1 cellular context compared by ENCODE assay signal in genomic region chr17:38701504-38702165, GRCh38.
TF ChIP-seq lines count a peak whose summit lies in the region.

No MANE protein-coding gene starts in this region.

TF ChIP-seq in K562, 482 proteins besides CTCF, POLR2A, EP300 and RAD21 (continued from another document and continues in another):
- TF ChIP-seq CHD7 (IDR thresholded peaks at IDR 0.05; ENCODE audit: low read depth, low read length) (no peak), ZNF644 (tag; IDR thresholded peaks at IDR 0.05; ENCODE audit: low read depth) (no peak), CCAR2 (IDR thresholded peaks at IDR 0.05; ENCODE audit: low read depth, low read length) (no peak), BCOR (IDR thresholded peaks at IDR 0.05) (no peak), HNRNPLL (IDR thresholded peaks at IDR 0.05; ENCODE audit: low read depth, low read length, poor library complexity, severe bottlenecking) (peak; percentile 50), FOXK2 (conservative IDR thresholded peaks at IDR 0.05 in 1 of 2, IDR thresholded peaks at IDR 0.05 in 1 of 2; ENCODE audit: low read depth in 2 of 2) (no peak), NFIC (IDR thresholded peaks at IDR 0.05) (no peak), HDAC2 (IDR thresholded peaks at IDR 0.05) (no peak; the same call in 1 of the 2 replicates), BRD4 (IDR thresholded peaks at IDR 0.05) (peak; percentile 50; the same call in 1 of the 2 replicates), NFE2L1 (tag; IDR thresholded peaks at IDR 0.05; ENCODE audit: borderline replicate concordance, low read depth) (no peak), CXXC5 (CRISPR knock-in tag; IDR thresholded peaks at IDR 0.05) (no peak), HMG20B (CRISPR knock-in tag; IDR thresholded peaks at IDR 0.05) (peak; percentile 63; the same call in 1 of the 2 replicates), BCL6 (CRISPR knock-in tag; IDR thresholded peaks at IDR 0.05) (no peak), MTA3 (IDR thresholded peaks at IDR 0.05; ENCODE audit: borderline replicate concordance) (no peak; the same call in 1 of the 2 replicates), ZNF707 (CRISPR knock-in tag; conservative IDR thresholded peaks at IDR 0.05) (no peak), ARID3B (CRISPR knock-in tag; IDR thresholded peaks at IDR 0.05; ENCODE audit: borderline replicate concordance) (no peak), SUPT5H (IDR thresholded peaks at IDR 0.05) (no peak), ZNF124 (CRISPR knock-in tag; IDR thresholded peaks at IDR 0.05) (no peak), NR2F6 (CRISPR knock-in tag; IDR thresholded peaks at IDR 0.05) (no peak), C11orf30 (IDR thresholded peaks at IDR 0.05; ENCODE audit: low read depth) (peak; percentile 47), POLR2H (tag; IDR thresholded peaks at IDR 0.05; ENCODE audit: low read depth) (no peak), PRPF4 (IDR thresholded peaks at IDR 0.05; ENCODE audit: insufficient read depth, low read depth, low read length, poor library complexity, severe bottlenecking) (no peak), SMAD4 (CRISPR knock-in tag; conservative IDR thresholded peaks at IDR 0.05) (no peak), PTTG1 (tag; IDR thresholded peaks at IDR 0.05; ENCODE audit: low read depth) (no peak), ZHX1 (conservative IDR thresholded peaks at IDR 0.05; ENCODE audit: low read length) (no peak), ZNF174 (CRISPR knock-in tag; IDR thresholded peaks at IDR 0.05) (no peak), KDM5B (IDR thresholded peaks at IDR 0.05; ENCODE audit: insufficient replicate concordance, low read depth, low read length) (no peak), CHCHD3 (CRISPR knock-in tag; IDR thresholded peaks at IDR 0.05) (no peak), SPI1 (IDR thresholded peaks at IDR 0.05; ENCODE audit: borderline replicate concordance, low read depth, low read length) (0 out of 2 replicates have a peak, but pooled peaks have one; percentile 17), E2F6 (IDR thresholded peaks at IDR 0.05; ENCODE audit: borderline replicate concordance in 1 of 2, extremely low read depth in 1 of 2, insufficient read depth in 1 of 2, insufficient read length in 1 of 2, low read depth in 1 of 2, low read length in 1 of 2, poor library complexity in 1 of 2, severe bottlenecking in 1 of 2) (no peak), NCOR1 (IDR thresholded peaks at IDR 0.05) (no peak), EGR1 (conservative IDR thresholded peaks at IDR 0.05) (peak; percentile 44), ZNF431 (CRISPR knock-in tag; IDR thresholded peaks at IDR 0.05) (no peak), L3MBTL2 (IDR thresholded peaks at IDR 0.05) (no peak), SETDB1 (IDR thresholded peaks at IDR 0.05; ENCODE audit: low read length) (no peak)
- TF ChIP-seq, protein P1, sequence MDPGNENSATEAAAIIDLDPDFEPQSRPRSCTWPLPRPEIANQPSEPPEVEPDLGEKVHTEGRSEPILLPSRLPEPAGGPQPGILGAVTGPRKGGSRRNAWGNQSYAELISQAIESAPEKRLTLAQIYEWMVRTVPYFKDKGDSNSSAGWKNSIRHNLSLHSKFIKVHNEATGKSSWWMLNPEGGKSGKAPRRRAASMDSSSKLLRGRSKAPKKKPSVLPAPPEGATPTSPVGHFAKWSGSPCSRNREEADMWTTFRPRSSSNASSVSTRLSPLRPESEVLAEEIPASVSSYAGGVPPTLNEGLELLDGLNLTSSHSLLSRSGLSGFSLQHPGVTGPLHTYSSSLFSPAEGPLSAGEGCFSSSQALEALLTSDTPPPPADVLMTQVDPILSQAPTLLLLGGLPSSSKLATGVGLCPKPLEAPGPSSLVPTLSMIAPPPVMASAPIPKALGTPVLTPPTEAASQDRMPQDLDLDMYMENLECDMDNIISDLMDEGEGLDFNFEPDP (CRISPR knock-in tag; IDR thresholded peaks at IDR 0.05), result no peak
- TF ChIP-seq, protein P2, sequence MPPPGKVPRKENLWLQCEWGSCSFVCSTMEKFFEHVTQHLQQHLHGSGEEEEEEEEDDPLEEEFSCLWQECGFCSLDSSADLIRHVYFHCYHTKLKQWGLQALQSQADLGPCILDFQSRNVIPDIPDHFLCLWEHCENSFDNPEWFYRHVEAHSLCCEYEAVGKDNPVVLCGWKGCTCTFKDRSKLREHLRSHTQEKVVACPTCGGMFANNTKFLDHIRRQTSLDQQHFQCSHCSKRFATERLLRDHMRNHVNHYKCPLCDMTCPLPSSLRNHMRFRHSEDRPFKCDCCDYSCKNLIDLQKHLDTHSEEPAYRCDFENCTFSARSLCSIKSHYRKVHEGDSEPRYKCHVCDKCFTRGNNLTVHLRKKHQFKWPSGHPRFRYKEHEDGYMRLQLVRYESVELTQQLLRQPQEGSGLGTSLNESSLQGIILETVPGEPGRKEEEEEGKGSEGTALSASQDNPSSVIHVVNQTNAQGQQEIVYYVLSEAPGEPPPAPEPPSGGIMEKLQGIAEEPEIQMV (tag; conservative IDR thresholded peaks at IDR 0.05; ENCODE audit: low read depth), result 0 out of 2 replicates have a peak, but pooled peaks have one; percentile 16
- TF ChIP-seq, protein P3, sequence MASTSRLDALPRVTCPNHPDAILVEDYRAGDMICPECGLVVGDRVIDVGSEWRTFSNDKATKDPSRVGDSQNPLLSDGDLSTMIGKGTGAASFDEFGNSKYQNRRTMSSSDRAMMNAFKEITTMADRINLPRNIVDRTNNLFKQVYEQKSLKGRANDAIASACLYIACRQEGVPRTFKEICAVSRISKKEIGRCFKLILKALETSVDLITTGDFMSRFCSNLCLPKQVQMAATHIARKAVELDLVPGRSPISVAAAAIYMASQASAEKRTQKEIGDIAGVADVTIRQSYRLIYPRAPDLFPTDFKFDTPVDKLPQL (IDR thresholded peaks at IDR 0.05; ENCODE audit: extremely low read depth, insufficient read length), result no peak
- TF ChIP-seq, protein P4, sequence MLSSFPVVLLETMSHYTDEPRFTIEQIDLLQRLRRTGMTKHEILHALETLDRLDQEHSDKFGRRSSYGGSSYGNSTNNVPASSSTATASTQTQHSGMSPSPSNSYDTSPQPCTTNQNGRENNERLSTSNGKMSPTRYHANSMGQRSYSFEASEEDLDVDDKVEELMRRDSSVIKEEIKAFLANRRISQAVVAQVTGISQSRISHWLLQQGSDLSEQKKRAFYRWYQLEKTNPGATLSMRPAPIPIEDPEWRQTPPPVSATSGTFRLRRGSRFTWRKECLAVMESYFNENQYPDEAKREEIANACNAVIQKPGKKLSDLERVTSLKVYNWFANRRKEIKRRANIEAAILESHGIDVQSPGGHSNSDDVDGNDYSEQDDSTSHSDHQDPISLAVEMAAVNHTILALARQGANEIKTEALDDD (IDR thresholded peaks at IDR 0.05), result peak; percentile 85
- TF ChIP-seq, protein P5, sequence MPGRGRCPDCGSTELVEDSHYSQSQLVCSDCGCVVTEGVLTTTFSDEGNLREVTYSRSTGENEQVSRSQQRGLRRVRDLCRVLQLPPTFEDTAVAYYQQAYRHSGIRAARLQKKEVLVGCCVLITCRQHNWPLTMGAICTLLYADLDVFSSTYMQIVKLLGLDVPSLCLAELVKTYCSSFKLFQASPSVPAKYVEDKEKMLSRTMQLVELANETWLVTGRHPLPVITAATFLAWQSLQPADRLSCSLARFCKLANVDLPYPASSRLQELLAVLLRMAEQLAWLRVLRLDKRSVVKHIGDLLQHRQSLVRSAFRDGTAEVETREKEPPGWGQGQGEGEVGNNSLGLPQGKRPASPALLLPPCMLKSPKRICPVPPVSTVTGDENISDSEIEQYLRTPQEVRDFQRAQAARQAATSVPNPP (IDR thresholded peaks at IDR 0.05; ENCODE audit: borderline replicate concordance, insufficient read depth, insufficient read length), result no peak
